In genomic region chr17:42201155-42201772, GRCh38 we compare ENCODE assay signal across 11 cellular contexts. TPM values are rescaled to one million over a fixed set of nuclear protein-coding genes. Genes with fewer than 3 reads are reported as not detected.
DNase-seq lines count a peak whose midpoint lies in the region; ATAC-seq and TF ChIP-seq lines count a peak whose summit lies in the region.
"Had no signal": no experiment of that assay in that cellular context is flagged by ENCODE, and none has a peak within 500 bp of the region (broad histone marks: within the 10 kb centered on the region; RNA-seq: fewer than 3 reads in every experiment).

No MANE protein-coding gene starts in this region.

- TF ChIP-seq CTCF in suprapubic skin (IDR thresholded peaks at IDR 0.05), result no peak

- intact Hi-C loops in Right ventricle myocardium superior (cut with DNase I), result no loop called here
- intact Hi-C loops in Right ventricle myocardium inferior (cut with DNase I), result no loop called here

- TF ChIP-seq EP300 in suprapubic skin (IDR thresholded peaks at IDR 0.05), result no peak

- no peak overlapping the region for H3K4me3 ChIP-seq in suprapubic skin

- DNase-seq in Right ventricle myocardium superior (no peak), Right ventricle myocardium inferior (ENCODE audit: missing footprints) (no peak), suprapubic skin (ENCODE audit: low spot score in 2 of 2) (no peak)
- DNase-seq: activated gamma-delta T cell; DMS79 treated with DMSO at 0.1 percent for 48 hours; naive thymus-derived CD4-positive, alpha-beta T cell; NCI-H1436 treated with DMSO at 0.1 percent for 48 hours had no signal

- no peaks in the 10 kb centered on the region for H3K9me3 ChIP-seq in suprapubic skin

- WGBS in suprapubic skin, result 85% methylated on average over 13 of the region's 13 CpGs

- TF ChIP-seq POLR2A in suprapubic skin (IDR thresholded peaks at IDR 0.05), result no peak

- no peaks in the 10 kb centered on the region for H3K4me1 ChIP-seq in suprapubic skin

- peak overlapping the region; percentile 19 for H3K27ac ChIP-seq in layer of hippocampus (ENCODE audit: low read depth, low read length)
- H3K27ac ChIP-seq in suprapubic skin, result peak overlapping the region; percentile 20

- H3K36me3 ChIP-seq in suprapubic skin, result peaks cover 67% of the 10 kb centered on the region

- ATAC-seq in Right ventricle myocardium superior (ENCODE audit: poor library complexity) (peak; percentile 42), Right ventricle myocardium inferior (no peak), GM21390 (IDR thresholded peaks at IDR 0.05; ENCODE audit: unreplicated experiment) (no peak), GM18519 (IDR thresholded peaks at IDR 0.05; ENCODE audit: low FRiP score, unreplicated experiment) (no peak)
- ATAC-seq: naive thymus-derived CD4-positive, alpha-beta T cell had no signal

- H3K27me3 ChIP-seq in layer of hippocampus (ENCODE audit: control insufficient read depth, insufficient read depth, low read length) (no peaks in the 10 kb centered on the region), suprapubic skin (no peaks in the 10 kb centered on the region)

RNA-seq across cellular contexts. Expression of gene GHDC, which starts 7.0 kb away (rescaled TPM):
- 8.1 TPM for total RNA-seq in Right ventricle myocardium superior
- total RNA-seq in Right ventricle myocardium inferior, result 7.1 TPM
- total RNA-seq in suprapubic skin, result 10 to 100 TPM; 14.6 to 22.8 (median 18.7) TPM

RNA-seq across cellular contexts. Expression of gene HCRT, which starts 16.0 kb away (rescaled TPM):
- total RNA-seq in Right ventricle myocardium superior (not detected), Right ventricle myocardium inferior (not detected), suprapubic skin (not detected)
- total RNA-seq: chondrocyte; naive thymus-derived CD4-positive, alpha-beta T cell had no signal

RNA-seq across cellular contexts. Expression of gene KCNH4, which starts 20.3 kb away (rescaled TPM):
- total RNA-seq in Right ventricle myocardium superior, result 0.13 TPM
- 0.24 TPM for total RNA-seq in Right ventricle myocardium inferior
- not detected for total RNA-seq in suprapubic skin
- total RNA-seq: chondrocyte had no signal

RNA-seq across cellular contexts. Expression of gene RAB5C, which starts 46.5 kb away (rescaled TPM):
- total RNA-seq in Right ventricle myocardium superior (38.6 TPM), Right ventricle myocardium inferior (45.6 TPM), suprapubic skin (100 to 1,000 TPM in 1 of 4 donors, 10 to 100 TPM in 3; 94.4 to 105 (median 96.8) TPM)
